In the genomic region with DNA sequence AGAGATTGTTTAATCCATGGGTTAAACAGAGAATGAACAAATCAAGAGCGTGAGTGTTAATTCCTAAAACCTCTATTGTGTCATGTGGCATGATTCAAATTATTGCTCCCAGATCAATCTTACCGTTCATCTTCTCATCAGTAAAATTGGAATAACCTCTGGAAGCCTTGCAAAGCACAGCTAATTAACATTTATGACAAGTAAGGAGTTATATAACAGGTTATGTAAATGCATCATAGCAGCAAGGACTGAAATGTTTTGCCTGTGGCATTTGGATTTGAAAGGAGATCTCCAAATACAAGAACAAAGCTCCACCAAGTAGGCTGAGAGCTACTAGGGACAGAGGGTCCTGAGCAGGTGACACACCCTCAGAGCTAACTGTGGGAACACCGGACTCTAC, we compare ENCODE assay signal across 19 cellular contexts.
A peak's percentile ranks its signal among the peaks of the same experiment; 100 is the strongest.
DNase-seq lines count a peak whose midpoint lies in the region; ATAC-seq and TF ChIP-seq lines count a peak whose summit lies in the region.
"Had no signal": no experiment of that assay in that cellular context is flagged by ENCODE, and none has a peak within 500 bp of the region (broad histone marks: within the 10 kb centered on the region; RNA-seq: fewer than 3 reads in every experiment).

No MANE protein-coding gene starts in this region.

- no peaks in the 10 kb centered on the region for H3K36me3 Mint-ChIP-seq in osteocyte (ENCODE audit: unreplicated experiment)
- H3K36me3 Mint-ChIP-seq: CD14-positive monocyte; CD8-positive, alpha-beta memory T cell had no signal

- no peak for ATAC-seq in GM18517 (IDR thresholded peaks at IDR 0.05; ENCODE audit: unreplicated experiment)
- ATAC-seq: GM12878 had no signal

- no peak for TF ChIP-seq CTCF in osteocyte (IDR thresholded peaks at IDR 0.05)

- H3K9me3 Mint-ChIP-seq in osteocyte (ENCODE audit: unreplicated experiment): no peaks in the 10 kb centered on the region
- H3K9me3 Mint-ChIP-seq: CD4-positive, alpha-beta T cell had no signal

- H3K27me3 Mint-ChIP-seq in osteocyte (ENCODE audit: unreplicated experiment): no peaks in the 10 kb centered on the region

- peaks cover 49% of the 10 kb centered on the region for H3K4me1 Mint-ChIP-seq in osteocyte (ENCODE audit: unreplicated experiment)
- H3K4me1 Mint-ChIP-seq: CD14-positive monocyte; CD8-positive, alpha-beta memory T cell had no signal

- DNase-seq in NCI-H526 (lab: John Stamatoyannopoulos, UW) (peak; percentile 41 to 64), caudate nucleus (lab: John Stamatoyannopoulos, UW) (peak in 2 of 61 donors; percentile 25 to 28), osteocyte (ENCODE audit: extremely low spot score, unreplicated experiment) (no peak), AG20443 (ENCODE audit: low spot score) (no peak), hepatic stellate cell (ENCODE audit: low spot score) (no peak)
- DNase-seq: AML-193; BE2C; CD4-positive, alpha-beta T cell; CD8-positive, alpha-beta memory T cell; DMS 273 treated with DMSO at 0.1 percent for 48 hours; DMS79; GDM1; H7 had no signal

- H3K4me3 Mint-ChIP-seq in osteocyte (ENCODE audit: unreplicated experiment): no peak overlapping the region
- H3K4me3 Mint-ChIP-seq: CD14-positive monocyte; CD4-positive, alpha-beta T cell; CD8-positive, alpha-beta memory T cell had no signal

- peak overlapping the region; percentile 78 for H3K27ac ChIP-seq in caudate nucleus (ENCODE audit: low read depth, low read length)
- H3K27ac ChIP-seq: 22Rv1; BLaER1 treated with 17β-estradiol and CSF1 and Interleukin-3, amounts not matched to agents 10 nM and 100 nM; GM23248 had no signal

- peak overlapping the region; percentile 12 for H3K27ac Mint-ChIP-seq in osteocyte (ENCODE audit: unreplicated experiment)
- H3K27ac Mint-ChIP-seq: CD14-positive monocyte; CD4-positive, alpha-beta T cell; CD8-positive, alpha-beta memory T cell had no signal

Comparison
In these comparisons a context has a peak if more than half of its experiments do, and no peak if none do; other contexts are left out.
1. DNase-seq: peak in NCI-H526 (2 of 2); none in osteocyte (single experiment), AG20443 (single experiment) and hepatic stellate cell (single experiment).